17 cellular contexts compared by ENCODE assay signal in the genomic region with DNA sequence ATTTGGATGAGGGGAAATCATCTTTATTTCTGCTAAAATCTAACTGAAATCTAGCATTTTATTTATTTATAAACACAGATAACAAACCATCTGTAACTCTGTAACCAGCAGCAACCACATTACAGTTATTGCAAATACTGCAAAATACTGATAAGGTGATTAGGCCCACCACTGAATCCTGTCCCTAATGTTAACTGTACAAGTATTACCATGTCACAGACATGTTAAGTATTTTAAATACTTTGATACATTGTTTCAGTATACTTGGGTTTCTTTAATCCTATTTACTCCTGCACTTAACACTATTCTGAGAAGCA.
"Had no signal": no experiment of that assay in that cellular context is flagged by ENCODE, and none has a peak within 500 bp of the region (broad histone marks: within the 10 kb centered on the region; RNA-seq: fewer than 3 reads in every experiment).

No MANE protein-coding gene starts in this region.

- H3K27ac ChIP-seq: colonic mucosa, esophagus muscularis mucosa had no signal

- H3K4me1 ChIP-seq: colonic mucosa had no signal

- DNase-seq: activated B cell treated with CpG ODN at 0.5 μM for 24 hours; activated CD4-positive, alpha-beta T cell treated with anti-CD3 and anti-CD28 coated beads, Interleukin-2, amount 10 ng/mL, durations not matched to agents 24 days and 14 days; activated CD8-positive, alpha-beta memory T cell treated with anti-CD3 and anti-CD28 coated beads, Interleukin-2, amount 50 U/mL, for 4 hours; activated CD8-positive, alpha-beta T cell treated with anti-CD3 and anti-CD28 coated beads, Interleukin-2, amount 10 ng/mL, durations not matched to agents 7 days and 5 days; activated effector memory CD4-positive, alpha-beta T cell treated with anti-CD3 and anti-CD28 coated beads, Interleukin-2, amount 50 U/mL, for 16 hours; activated T-cell treated with anti-CD3 and anti-CD28 coated beads, Interleukin-2, amount 50 U/mL, for 48 hours; central memory CD4-positive, alpha-beta T cell; colonic mucosa; kidney; left ventricle myocardium superior; mesenchymal stem cell; stimulated activated CD4-positive, alpha-beta T cell treated with anti-CD3 and anti-CD28 coated beads, Interleukin-15, amount 100 ng/mL, for 24 hours; stimulated activated CD4-positive, alpha-beta T cell treated with anti-CD3 and anti-CD28 coated beads, Interleukin-4, amount 100 ng/mL, for 24 hours; stimulated activated naive CD4-positive, alpha-beta T cell treated with Interleukin-2 at 50 U/mL for 16 hours; trophoblast cell had no signal

- H3K4me3 ChIP-seq: colonic mucosa, esophagus muscularis mucosa had no signal

- H3K4me3 Mint-ChIP-seq: activated B cell treated with CpG ODN at 0.5 μM for 24 hours; activated CD4-positive, alpha-beta T cell treated with anti-CD3 and anti-CD28 coated beads, Interleukin-2, amount 10 ng/mL, durations not matched to agents 24 days and 14 days; activated CD8-positive, alpha-beta T cell treated with anti-CD3 and anti-CD28 coated beads, Interleukin-2, amount 10 ng/mL, durations not matched to agents 7 days and 5 days; activated naive CD4-positive, alpha-beta T cell treated with anti-CD3 and anti-CD28 coated beads, Interleukin-2, amount 50 U/mL, for 24 hours had no signal

- H3K27me3 ChIP-seq: colonic mucosa, esophagus muscularis mucosa had no signal

- H3K27me3 Mint-ChIP-seq: activated B cell treated with CpG ODN at 0.5 μM for 24 hours; activated CD4-positive, alpha-beta T cell treated with anti-CD3 and anti-CD28 coated beads, Interleukin-2, amount 10 ng/mL, durations not matched to agents 24 days and 14 days; activated naive CD4-positive, alpha-beta T cell treated with anti-CD3 and anti-CD28 coated beads, Interleukin-2, amount 50 U/mL, for 24 hours had no signal

- H3K4me1 Mint-ChIP-seq: activated CD4-positive, alpha-beta T cell treated with anti-CD3 and anti-CD28 coated beads, Interleukin-2, amount 10 ng/mL, durations not matched to agents 24 days and 14 days had no signal

- H3K27ac Mint-ChIP-seq: activated B cell treated with CpG ODN at 0.5 μM for 24 hours; activated CD4-positive, alpha-beta T cell treated with anti-CD3 and anti-CD28 coated beads, Interleukin-2, amount 10 ng/mL, durations not matched to agents 24 days and 14 days; activated CD8-positive, alpha-beta T cell treated with anti-CD3 and anti-CD28 coated beads, Interleukin-2, amount 10 ng/mL, durations not matched to agents 7 days and 5 days; activated naive CD4-positive, alpha-beta T cell treated with anti-CD3 and anti-CD28 coated beads, Interleukin-2, amount 50 U/mL, for 24 hours had no signal

- H3K9me3 ChIP-seq: colonic mucosa, esophagus muscularis mucosa had no signal

- H3K9me3 Mint-ChIP-seq: activated B cell treated with CpG ODN at 0.5 μM for 24 hours; activated CD4-positive, alpha-beta T cell treated with anti-CD3 and anti-CD28 coated beads, Interleukin-2, amount 10 ng/mL, durations not matched to agents 24 days and 14 days; activated naive CD4-positive, alpha-beta T cell treated with anti-CD3 and anti-CD28 coated beads, Interleukin-2, amount 50 U/mL, for 24 hours had no signal

- H3K36me3 ChIP-seq: colonic mucosa had no signal
